ENCODE assay signal across 16 cellular contexts in the genomic region with DNA sequence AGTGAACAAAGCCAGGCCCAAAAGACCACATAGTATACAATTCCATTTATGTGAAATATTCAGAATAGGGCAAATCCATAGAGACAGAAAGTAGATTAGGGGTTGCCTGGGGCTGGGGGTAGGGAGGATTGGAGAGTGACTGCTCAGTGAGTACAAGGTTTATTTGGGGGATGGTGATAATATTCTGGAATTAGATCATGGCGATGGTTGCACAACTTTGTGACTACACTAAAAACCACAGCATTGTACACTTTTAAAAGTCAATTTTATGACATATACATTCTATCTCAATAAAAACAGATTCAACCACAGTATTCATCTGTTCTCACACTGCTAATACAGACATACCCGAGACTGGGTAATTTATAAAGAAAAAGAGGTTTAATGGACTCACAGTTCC.
"Had no signal": no experiment of that assay in that cellular context is flagged by ENCODE, and none has a peak within 500 bp of the region (broad histone marks: within the 10 kb centered on the region; RNA-seq: fewer than 3 reads in every experiment).

No MANE protein-coding gene starts in this region.

- H3K27ac ChIP-seq: transverse colon had no signal

- DNase-seq: activated CD4-positive, alpha-beta T cell treated with anti-CD3 and anti-CD28 coated beads, Interleukin-2, amount 50 U/mL, for 4 hours; activated effector memory CD4-positive, alpha-beta T cell treated with Interleukin-2 at 50 U/mL for 16 hours; activated T-cell treated with anti-CD3 and anti-CD28 coated beads, Interleukin-2, amount 50 U/mL, for 24 hours; glutamatergic neuron; mucosa of descending colon; naive thymus-derived CD8-positive, alpha-beta T cell; occipital lobe; stimulated activated CD4-positive, alpha-beta T cell treated with anti-CD3 and anti-CD28 coated beads, Interleukin-2, amount 100 ng/mL, for 24 hours; stimulated activated naive CD4-positive, alpha-beta T cell; substantia nigra; T-helper 17 cell; transverse colon had no signal

- H3K27me3 Mint-ChIP-seq: activated naive CD4-positive, alpha-beta T cell treated with anti-CD3 and anti-CD28 coated beads, Interleukin-2, amount 50 U/mL, for 24 hours; activated T-cell treated with anti-CD3 and anti-CD28 coated beads, Interleukin-2, amount 50 U/mL, for 24 hours; naive thymus-derived CD8-positive, alpha-beta T cell; T-helper 17 cell had no signal

- H3K27me3 ChIP-seq: transverse colon had no signal

- H3K4me3 Mint-ChIP-seq: activated naive CD4-positive, alpha-beta T cell treated with anti-CD3 and anti-CD28 coated beads, Interleukin-2, amount 50 U/mL, for 24 hours; activated T-cell treated with anti-CD3 and anti-CD28 coated beads, Interleukin-2, amount 50 U/mL, for 24 hours; naive thymus-derived CD8-positive, alpha-beta T cell; T-helper 17 cell had no signal

- H3K9me3 ChIP-seq: mucosa of descending colon, transverse colon had no signal

- H3K4me1 Mint-ChIP-seq: activated naive CD4-positive, alpha-beta T cell treated with anti-CD3 and anti-CD28 coated beads, Interleukin-2, amount 50 U/mL, for 24 hours; naive thymus-derived CD8-positive, alpha-beta T cell; T-helper 17 cell had no signal

- H3K27ac Mint-ChIP-seq: activated naive CD4-positive, alpha-beta T cell treated with anti-CD3 and anti-CD28 coated beads, Interleukin-2, amount 50 U/mL, for 24 hours; activated T-cell treated with anti-CD3 and anti-CD28 coated beads, Interleukin-2, amount 50 U/mL, for 24 hours; naive thymus-derived CD8-positive, alpha-beta T cell; T-helper 17 cell had no signal

- ATAC-seq: activated CD4-positive, CD25-positive, alpha-beta regulatory T cell treated with anti-CD3 and anti-CD28 coated beads, Interleukin-2, amount 50 U/mL, for 24 hours; mucosa of descending colon; naive thymus-derived CD8-positive, alpha-beta T cell; sciatic nerve; T-helper 17 cell had no signal

- H3K4me1 ChIP-seq: transverse colon had no signal

- H3K36me3 ChIP-seq: transverse colon had no signal

- H3K4me3 ChIP-seq: lung, mucosa of descending colon, transverse colon had no signal
